ENCODE assay signal across 9 cellular contexts in the genomic region with DNA sequence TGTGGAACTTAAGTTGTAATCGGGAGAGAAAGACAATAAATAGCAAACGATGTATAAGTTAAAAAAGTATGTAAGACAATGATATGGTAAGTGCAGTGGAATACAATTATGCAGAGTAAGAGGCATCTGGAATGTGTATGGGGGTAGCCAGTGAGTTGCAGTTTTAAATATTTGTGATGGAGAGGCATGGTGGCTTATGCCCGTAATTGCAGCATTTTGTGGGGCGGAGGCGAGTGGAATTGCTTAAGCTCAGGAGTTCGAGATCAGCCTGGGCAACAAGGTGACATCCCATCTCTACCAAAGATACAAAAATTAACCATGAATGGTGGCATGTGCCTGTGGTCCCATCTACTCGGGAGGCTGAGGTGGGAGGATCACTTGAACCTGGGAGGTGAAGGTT.
"Had no signal": no experiment of that assay in that cellular context is flagged by ENCODE, and none has a peak within 500 bp of the region (broad histone marks: within the 10 kb centered on the region; RNA-seq: fewer than 3 reads in every experiment).

No MANE protein-coding gene starts in this region.

- H3K27ac ChIP-seq: GM23248 had no signal

- ATAC-seq: GM23338, HCT116 had no signal

- H2AFZ ChIP-seq: GM23248, GM23338 had no signal

- H3K36me3 ChIP-seq: HAP-1 had no signal

- H3K9ac ChIP-seq: GM23248 had no signal

- H3K4me2 ChIP-seq: GM23338 had no signal

- H3K4me1 ChIP-seq: HAP-1 had no signal

- H3K9me3 ChIP-seq: HAP-1 had no signal

- DNase-seq: GM23248, GOT3, H7, H9, HCEC 1CT, HFFc6 had no signal

- H3K4me3 ChIP-seq: GM23248, GM23338, HAP-1 had no signal
